Comparison of ENCODE assay signal across 8 cellular contexts in genomic region chr1:222464841-222465210, GRCh38.
DNase-seq lines count a peak whose midpoint lies in the region; ATAC-seq and TF ChIP-seq lines count a peak whose summit lies in the region.

No MANE protein-coding gene starts in this region.

- intact Hi-C loops in gastrocnemius medialis (cut with DNase I; ENCODE audit: low total_unique reads), result loop anchor here (1.0 to 10.0 kb wide), 3 partner anchors 169 to 1590 kb away; partner anchors contain the start of genes AIDA, BROX and HLX

- no peaks in the 10 kb centered on the region for H3K36me3 ChIP-seq in CD8-positive, alpha-beta memory T cell (ENCODE audit: insufficient read depth, low read length)
- H3K36me3 ChIP-seq in gastrocnemius medialis, result no peaks in the 10 kb centered on the region

- H3K36me3 Mint-ChIP-seq in CD8-positive, alpha-beta memory T cell, result peaks cover 0 to 1% (median 0%) of the 10 kb centered on the region in 3 donors

- H3K9me3 ChIP-seq in CD8-positive, alpha-beta memory T cell (ENCODE audit: low read length), result no peaks in the 10 kb centered on the region
- no peaks in the 10 kb centered on the region for H3K9me3 ChIP-seq in gastrocnemius medialis

- H3K4me1 Mint-ChIP-seq in CD8-positive, alpha-beta memory T cell, result peaks cover 9 to 22% (median 15%) of the 10 kb centered on the region in 3 donors

- peak; percentile 31 for ATAC-seq in GM21526 (IDR thresholded peaks at IDR 0.05; ENCODE audit: low FRiP score, unreplicated experiment)
- ATAC-seq in gastrocnemius medialis, result peak in 1 of 2 donors; percentile 24
- ATAC-seq in HG03520 (IDR thresholded peaks at IDR 0.05; ENCODE audit: unreplicated experiment), result no peak

- TF ChIP-seq CTCF in gastrocnemius medialis (IDR thresholded peaks at IDR 0.05 in 4 of 5, conservative IDR thresholded peaks at IDR 0.05 in 1 of 5), result no peak

- peak overlapping the region; percentile 80 to 91 (median 83) for H3K4me3 Mint-ChIP-seq in CD8-positive, alpha-beta memory T cell

- H3K27me3 ChIP-seq in CD8-positive, alpha-beta memory T cell (ENCODE audit: insufficient read depth, low read length, poor library complexity, severe bottlenecking), result no peaks in the 10 kb centered on the region
- no peaks in the 10 kb centered on the region for H3K27me3 ChIP-seq in gastrocnemius medialis

- POLR2A ChIA-PET in CD8-positive, alpha-beta memory T cell (lab: Charles Lee), result interaction anchor here (1.1 kb wide), 1 partner anchor 169 kb away, joined by 7 read pairs; no protein-coding TSS in a partner anchor

- CTCF ChIA-PET in CD8-positive, alpha-beta memory T cell (lab: Charles Lee), result interaction anchor here (0.8 to 4.1 kb wide), 18 partner anchors 9 to 669 kb away, joined by 3 to 42 read pairs (median 4); partner anchors contain the start of genes FAM177B, HHIPL2 and TAF1A

- no peak for TF ChIP-seq POLR2A in gastrocnemius medialis (IDR thresholded peaks at IDR 0.05)

- peak overlapping the region; percentile 26 to 93 (median 86) for H3K27ac Mint-ChIP-seq in CD8-positive, alpha-beta memory T cell

- H3K27me3 Mint-ChIP-seq in CD8-positive, alpha-beta memory T cell, result peaks cover 3 to 5% of the 10 kb centered on the region in 2 donors

- H3K4me3 ChIP-seq in CD8-positive, alpha-beta memory T cell (ENCODE audit: low read length), result peak overlapping the region; percentile 58
- peak overlapping the region; percentile 48 to 60 (median 54) for H3K4me3 ChIP-seq in gastrocnemius medialis

- H3K27ac ChIP-seq in CD8-positive, alpha-beta memory T cell (ENCODE audit: low read depth, low read length), result peak overlapping the region; percentile 60
- peak overlapping the region; percentile 39 to 86 (median 77) for H3K27ac ChIP-seq in gastrocnemius medialis

- in situ Hi-C loops in KBM-7 (cut with MboI; ENCODE audit: low pct_unique_long_range_greater_than_20kb, low sequenced_read_pairs), result loop anchor here (25.0 kb wide), 1 partner anchor 172 kb away; no protein-coding TSS in a partner anchor
- in situ Hi-C loops in gastrocnemius medialis (cut with MboI; ENCODE audit: low sequenced_read_pairs in 4 of 4), result loop anchor here (5.0 to 25.0 kb wide), 5 partner anchors 167 to 1603 kb away; partner anchors contain the start of gene DUSP10 (in 2 of the 4)

- peaks cover 8% of the 10 kb centered on the region for H3K4me1 ChIP-seq in CD8-positive, alpha-beta memory T cell (ENCODE audit: insufficient read depth, low read length)
- peaks cover 0 to 8% of the 10 kb centered on the region in 2 donors for H3K4me1 ChIP-seq in gastrocnemius medialis

- peak; percentile 40 to 78 (median 53) for DNase-seq in CD8-positive, alpha-beta memory T cell
- DNase-seq in KBM-7 (peak; percentile 85), T-helper 1 cell (peak in 4 of 5 donors; percentile 43 to 59 (median 44)), amygdala (lab: John Stamatoyannopoulos, UW) (peak in 41 of 56 donors; percentile 5 to 81 (median 33)), hippocampal formation (lab: John Stamatoyannopoulos, UW) (peak; percentile 18 to 46), gastrocnemius medialis (no peak)

- peaks cover 0 to under 1% (median 0%) of the 10 kb centered on the region in 5 donors for H3K9me3 Mint-ChIP-seq in CD8-positive, alpha-beta memory T cell

Comparison
In these comparisons a context has a peak if more than half of its experiments do, and no peak if none do; other contexts are left out.
1. DNase-seq: peak in CD8-positive, alpha-beta memory T cell (5 of 5), KBM-7 (single experiment), T-helper 1 cell (4 of 5), amygdala (41 of 56) and hippocampal formation (2 of 2); none in gastrocnemius medialis (0 of 2).